Comparison of ENCODE assay signal across 28 cellular contexts in the genomic region with DNA sequence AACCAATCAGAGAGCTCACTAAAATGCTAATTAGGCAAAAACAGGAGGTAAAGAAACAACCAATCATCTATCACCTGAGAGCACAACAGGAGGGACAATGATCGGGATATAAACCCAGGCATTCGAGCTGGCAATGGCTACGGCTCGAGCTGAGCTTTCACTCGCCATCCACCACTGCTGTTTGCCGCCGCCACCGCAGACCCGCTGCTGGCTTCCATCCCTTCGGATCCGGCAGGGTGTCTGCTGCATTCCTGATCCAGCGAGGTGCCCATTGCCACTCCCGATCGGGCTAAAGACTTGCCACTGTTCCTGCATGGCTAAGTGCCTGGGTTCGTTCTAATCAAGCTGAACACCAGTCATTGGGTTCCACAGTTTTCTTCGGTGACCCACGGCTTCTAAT.
"Had no signal": no experiment of that assay in that cellular context is flagged by ENCODE, and none has a peak within 500 bp of the region (broad histone marks: within the 10 kb centered on the region; RNA-seq: fewer than 3 reads in every experiment).

No MANE protein-coding gene starts in this region.

- H3K27ac ChIP-seq: colonic mucosa, coronary artery, dorsolateral prefrontal cortex, epithelial cell of prostate, esophagus muscularis mucosa, esophagus squamous epithelium, foreskin keratinocyte, gastrocnemius medialis, gastroesophageal sphincter, heart left ventricle, heart right ventricle had no signal

- H3K9me3 ChIP-seq: colonic mucosa, gastrocnemius medialis had no signal

- H3K4me1 ChIP-seq: colonic mucosa, esophagus muscularis mucosa, esophagus squamous epithelium, foreskin keratinocyte, gastrocnemius medialis, gastroesophageal sphincter, heart left ventricle, heart right ventricle had no signal

- H3K36me3 ChIP-seq: colonic mucosa, esophagus muscularis mucosa, esophagus squamous epithelium, gastrocnemius medialis, gastroesophageal sphincter, heart left ventricle, heart right ventricle had no signal

- FAIRE-seq: colon, endometrium, endothelial cell of umbilical vein, frontal cortex had no signal

- ATAC-seq: effector memory CD8-positive, alpha-beta T cell; esophagus mucosa; foreskin keratinocyte; gastrocnemius medialis; gastroesophageal sphincter; heart left ventricle; heart right ventricle had no signal

- DNase-seq: colonic mucosa; cortex of kidney; dermis blood vessel endothelial cell; dorsolateral prefrontal cortex; effector CD4-positive, alpha-beta T cell; effector CD8-positive, alpha-beta T cell; effector memory CD4-positive, alpha-beta T cell; effector memory CD8-positive, alpha-beta T cell; endodermal cell; erythroblast; esophagus squamous epithelium; foreskin fibroblast; foreskin keratinocyte; foreskin melanocyte; gastrocnemius medialis; glutamatergic neuron; head of caudate nucleus; heart left ventricle; heart right ventricle had no signal

- H3K27me3 ChIP-seq: colonic mucosa, dorsolateral prefrontal cortex, esophagus muscularis mucosa, esophagus squamous epithelium, foreskin keratinocyte, gastrocnemius medialis, gastroesophageal sphincter, heart left ventricle, heart right ventricle had no signal

- H3K4me3 ChIP-seq: colonic mucosa, coronary artery, dorsolateral prefrontal cortex, esophagus muscularis mucosa, esophagus squamous epithelium, gastrocnemius medialis, gastroesophageal sphincter, heart left ventricle, heart right ventricle had no signal
